12 cellular contexts compared by ENCODE assay signal in the genomic region with DNA sequence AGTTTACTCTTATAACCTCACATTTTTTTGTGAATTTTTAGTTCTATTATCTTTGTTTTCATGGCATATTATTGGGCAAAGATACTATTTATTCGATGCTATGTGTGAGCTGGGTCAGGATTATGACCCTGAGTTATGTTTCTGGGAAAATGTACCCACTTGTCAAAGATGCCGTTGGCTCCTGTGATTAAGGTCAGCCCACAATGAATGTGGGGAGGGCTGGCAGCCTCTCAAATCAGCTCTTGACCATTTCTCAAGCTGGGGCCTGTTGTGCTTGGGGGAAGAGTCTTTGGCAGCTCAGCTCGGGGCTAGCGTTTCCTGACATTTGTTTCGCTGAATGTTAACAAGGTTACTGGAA.
DNase-seq lines count a peak whose midpoint lies in the region; ATAC-seq and TF ChIP-seq lines count a peak whose summit lies in the region.
"Had no signal": no experiment of that assay in that cellular context is flagged by ENCODE, and none has a peak within 500 bp of the region (broad histone marks: within the 10 kb centered on the region; RNA-seq: fewer than 3 reads in every experiment).

No MANE protein-coding gene starts in this region.

- peak overlapping the region; percentile 93 for H3K27ac ChIP-seq in SJCRH30
- no peak overlapping the region for H3K27ac ChIP-seq in endodermal cell (ENCODE audit: low read depth, low read length)
- peak overlapping the region; percentile 10 for H3K27ac ChIP-seq in mesendoderm (ENCODE audit: low read depth, low read length)
- H3K27ac ChIP-seq in thyroid gland: peak overlapping the region; percentile 41 to 79 (median 65)
- H3K27ac ChIP-seq: SK-N-MC had no signal

- H3K27me3 ChIP-seq in SJCRH30: no peaks in the 10 kb centered on the region
- H3K27me3 ChIP-seq in endodermal cell (ENCODE audit: control insufficient read depth, insufficient read depth, low read length, poor library complexity, severe bottlenecking): no peaks in the 10 kb centered on the region
- H3K27me3 ChIP-seq in mesendoderm (ENCODE audit: insufficient read depth, low read length, poor library complexity): no peaks in the 10 kb centered on the region
- no peaks in the 10 kb centered on the region for H3K27me3 ChIP-seq in thyroid gland
- no peaks in the 10 kb centered on the region for H3K27me3 ChIP-seq in MG63

- H3K56ac ChIP-seq in mesendoderm (ENCODE audit: low read length): peak overlapping the region; percentile 2

- no peaks in the 10 kb centered on the region for H3K27me3 Mint-ChIP-seq in endodermal cell (ENCODE audit: insufficient read depth)

- H4K8ac ChIP-seq in mesendoderm (ENCODE audit: low read depth, low read length): no peak overlapping the region

- no peak overlapping the region for H2BK120ac ChIP-seq in mesendoderm (ENCODE audit: low read depth, low read length)

- peaks cover 74% of the 10 kb centered on the region for H3K4me1 Mint-ChIP-seq in endodermal cell

- DNase-seq in SJCRH30 (peak; percentile 70 to 83), endodermal cell (no peak), mesendoderm (no peak), thyroid gland (peak; percentile 78 to 80), MG63 (no peak), SKM-1 treated with dmso at 0.1 percent for 144 hours (lab: John Stamatoyannopoulos, UW; ENCODE audit: unreplicated experiment) (no peak), cerebellar cortex (ENCODE audit: low spot score) (no peak)
- DNase-seq: Caco-2, NCI-H524 had no signal

- H3K4me1 ChIP-seq in SJCRH30 (peaks cover 66% of the 10 kb centered on the region), endodermal cell (ENCODE audit: control insufficient read depth, insufficient read depth, low read length) (peaks cover 3% of the 10 kb centered on the region), mesendoderm (ENCODE audit: control insufficient read depth, low read depth, low read length) (peaks cover 11% of the 10 kb centered on the region), thyroid gland (peaks cover 27 to 44% of the 10 kb centered on the region in 2 donors)

- peak overlapping the region; percentile 81 for H3K27ac Mint-ChIP-seq in endodermal cell

- H3K4me3 ChIP-seq in SJCRH30 (peak overlapping the region; percentile 1; the same call in 1 of the 2 replicates), endodermal cell (ENCODE audit: low read length) (no peak overlapping the region), mesendoderm (ENCODE audit: low read length) (no peak overlapping the region), thyroid gland (replicated peaks in 1 of 3) (no peak overlapping the region), MG63 (no peak overlapping the region)
- H3K4me3 ChIP-seq: SK-N-MC had no signal

- intact Hi-C loops in thyroid gland (cut with DNase I): no loop called here

- WGBS in endodermal cell (ENCODE audit: insufficient coverage in 1 of 2, insufficient read length in 1 of 2), 2 experiments: 60% methylated on average over 5 of the region's 5 CpGs; no CpG with 5 or more reads in 1 of the 2 experiments
- WGBS in mesendoderm (ENCODE audit: extremely low coverage, insufficient coverage, low lambda C conversion rate): no CpG with 5 or more reads among the region's 5 CpGs
- 21 to 30% methylated on average over 5 of the region's 5 CpGs for WGBS in thyroid gland, 2 donors

- H3K79me2 ChIP-seq in mesendoderm (ENCODE audit: control insufficient read depth, insufficient read depth, low read length): peaks cover 23% of the 10 kb centered on the region

- no peak overlapping the region for H2AK5ac ChIP-seq in mesendoderm (ENCODE audit: low read length)

- no peak overlapping the region for H3K23ac ChIP-seq in mesendoderm (ENCODE audit: low read length)

- H3K18ac ChIP-seq in mesendoderm (ENCODE audit: low read length): no peak overlapping the region

- H3K36me3 Mint-ChIP-seq in endodermal cell (ENCODE audit: low read depth): peaks cover 50% of the 10 kb centered on the region

- peak overlapping the region; percentile 8 for H3K4ac ChIP-seq in mesendoderm (ENCODE audit: low read depth, low read length)

- H3K9ac ChIP-seq in endodermal cell (ENCODE audit: extremely low read depth, low read length, poor library complexity, severe bottlenecking) (no peak overlapping the region), mesendoderm (ENCODE audit: low read length) (no peak overlapping the region)

- 0 out of 2 replicates have a peak, but pooled peaks cover 5% of the 10 kb centered on the region for H3K9me3 ChIP-seq in SJCRH30 (replicated peaks)
- no peaks in the 10 kb centered on the region for H3K9me3 ChIP-seq in endodermal cell (ENCODE audit: control insufficient read depth, low read length)
- H3K9me3 ChIP-seq in thyroid gland: no peaks in the 10 kb centered on the region
- no peaks in the 10 kb centered on the region for H3K9me3 ChIP-seq in MG63
- H3K9me3 ChIP-seq: Caco-2 had no signal

- no peak overlapping the region for H3K4me2 ChIP-seq in mesendoderm (ENCODE audit: low read length)

- no peak overlapping the region for H3K4me3 Mint-ChIP-seq in endodermal cell

- no peak overlapping the region for H2BK15ac ChIP-seq in mesendoderm (replicated peaks; ENCODE audit: low read depth)

- peaks cover 26% of the 10 kb centered on the region for H3K36me3 ChIP-seq in SJCRH30
- peaks cover 60% of the 10 kb centered on the region for H3K36me3 ChIP-seq in endodermal cell (ENCODE audit: control insufficient read depth, insufficient read depth, low read length)
- H3K36me3 ChIP-seq in mesendoderm (ENCODE audit: control insufficient read depth, insufficient read depth, low read length): no peaks in the 10 kb centered on the region
- H3K36me3 ChIP-seq in thyroid gland: no peaks in the 10 kb centered on the region
- H3K36me3 ChIP-seq in MG63: no peaks in the 10 kb centered on the region; the same call in 1 of the 2 replicates

- ATAC-seq in GM21619 (IDR thresholded peaks at IDR 0.05; ENCODE audit: unreplicated experiment): no peak
- ATAC-seq: activated CD4-positive, CD25-positive, alpha-beta regulatory T cell treated with anti-CD3 and anti-CD28 coated beads, Interleukin-2, amount 50 U/mL, for 24 hours had no signal

- H3K9me3 Mint-ChIP-seq in endodermal cell: no peaks in the 10 kb centered on the region

- TF ChIP-seq POLR2A in thyroid gland (IDR thresholded peaks at IDR 0.05): no peak

- no peak overlapping the region for H2BK5ac ChIP-seq in mesendoderm (ENCODE audit: low read length)

- H3K79me1 ChIP-seq in mesendoderm (ENCODE audit: low read length): peaks cover 27% of the 10 kb centered on the region

- no peak overlapping the region for H4K5ac ChIP-seq in mesendoderm (ENCODE audit: low read length)

- TF ChIP-seq CTCF in endodermal cell (conservative IDR thresholded peaks at IDR 0.05) (no peak), thyroid gland (IDR thresholded peaks at IDR 0.05) (no peak)

Comparison
In these comparisons a context has a peak if more than half of its experiments do, and no peak if none do; other contexts are left out.
1. DNase-seq: peak in SJCRH30 (2 of 2) and thyroid gland (2 of 2); none in endodermal cell (single experiment), mesendoderm (single experiment), MG63 (single experiment), SKM-1 treated with dmso at 0.1 percent for 144 hours (single experiment) and cerebellar cortex (single experiment).